In the genomic region with DNA sequence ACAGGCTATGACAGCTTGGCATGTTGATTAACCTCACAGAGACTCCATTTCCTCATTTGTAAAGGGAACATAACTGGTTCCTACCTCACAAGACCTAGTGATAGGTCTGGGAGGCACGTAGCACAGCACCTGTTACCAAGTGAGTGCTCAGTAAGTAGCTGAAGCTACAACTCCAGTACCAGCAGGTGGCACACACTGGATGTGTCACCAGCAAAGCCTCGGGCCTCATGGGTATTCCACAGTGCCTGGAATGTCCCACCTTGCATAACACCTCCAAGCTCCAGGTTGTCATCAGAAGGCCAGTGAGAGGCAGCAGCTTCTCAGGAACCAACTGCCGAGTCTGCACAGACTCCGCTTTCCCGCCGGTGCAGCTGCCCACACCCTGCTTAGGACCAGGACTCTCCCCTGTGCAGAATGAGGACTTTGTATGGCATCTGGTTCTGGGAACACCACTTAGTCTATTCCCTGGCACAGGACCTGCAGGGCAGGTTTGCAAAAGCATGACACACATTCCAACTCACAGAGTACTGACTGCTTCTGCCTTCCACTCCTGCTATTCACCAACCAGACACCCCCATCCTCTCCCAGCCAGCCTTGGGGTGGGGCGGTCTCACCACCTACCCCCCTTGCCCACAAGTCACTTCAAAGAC, we compare ENCODE assay signal across 9 cellular contexts. TPM values are rescaled to one million over a fixed set of nuclear protein-coding genes. Genes with fewer than 3 reads are reported as not detected.
DNase-seq lines count a peak whose midpoint lies in the region; ATAC-seq and TF ChIP-seq lines count a peak whose summit lies in the region.
"Had no signal": no experiment of that assay in that cellular context is flagged by ENCODE, and none has a peak within 500 bp of the region (broad histone marks: within the 10 kb centered on the region; RNA-seq: fewer than 3 reads in every experiment).

No MANE protein-coding gene starts in this region.

- H3K36me3 ChIP-seq in BE2C = no peaks in the 10 kb centered on the region

- peaks cover 6 to 26% (median 13%) of the 10 kb centered on the region in 3 donors for H3K27me3 Mint-ChIP-seq in immature natural killer cell (ENCODE audit: low read depth in 3 of 3)
- H3K27me3 Mint-ChIP-seq in glutamatergic neuron (ENCODE audit: unreplicated experiment) = peaks cover 16% of the 10 kb centered on the region

- no peaks in the 10 kb centered on the region for H3K9me3 Mint-ChIP-seq in immature natural killer cell
- H3K9me3 Mint-ChIP-seq in glutamatergic neuron (ENCODE audit: unreplicated experiment) = no peaks in the 10 kb centered on the region
- H3K9me3 Mint-ChIP-seq: T-cell had no signal

- TF ChIP-seq CTCF in BE2C (IDR thresholded peaks at IDR 0.05; ENCODE audit: low read depth, low read length) (peak; percentile 29; the same call in 1 of the 2 replicates), GM13976 (IDR thresholded peaks at IDR 0.05; ENCODE audit: borderline replicate concordance, control extremely low read depth, extremely low read depth, insufficient read depth, missing control alignments) (peak; percentile 23), glutamatergic neuron (IDR thresholded peaks at IDR 0.05; ENCODE audit: partially characterized antibody, unreplicated experiment) (no peak)

- no peaks in the 10 kb centered on the region for H3K4me1 ChIP-seq in BE2C

- H3K4me1 Mint-ChIP-seq in immature natural killer cell = peaks cover 31 to 54% of the 10 kb centered on the region in 2 donors
- no peaks in the 10 kb centered on the region for H3K4me1 Mint-ChIP-seq in glutamatergic neuron (ENCODE audit: low read depth, unreplicated experiment)

- H3K27ac Mint-ChIP-seq in immature natural killer cell = no peak overlapping the region
- no peak overlapping the region for H3K27ac Mint-ChIP-seq in glutamatergic neuron (ENCODE audit: unreplicated experiment)
- H3K27ac Mint-ChIP-seq: T-cell had no signal

- DNase-seq in BE2C = no peak
- no peak for DNase-seq in GM13976 (ENCODE audit: low spot score)
- DNase-seq in RPMI8226 = peak; percentile 64
- DNase-seq in immature natural killer cell = peak; percentile 11 to 34 (median 27)
- DNase-seq in glutamatergic neuron = no peak
- DNase-seq in stimulated activated CD4-positive, alpha-beta T cell treated with anti-CD3 and anti-CD28 coated beads, Interleukin-4, amount 100 ng/mL, for 24 hours = no peak

- peaks cover 31% of the 10 kb centered on the region for H3K27me3 ChIP-seq in BE2C

- H3K9me3 ChIP-seq in BE2C = no peaks in the 10 kb centered on the region; the same call in 1 of the 2 replicates

- H3K36me3 Mint-ChIP-seq in immature natural killer cell (no peaks in the 10 kb centered on the region), glutamatergic neuron (ENCODE audit: unreplicated experiment) (no peaks in the 10 kb centered on the region)
- H3K36me3 Mint-ChIP-seq: T-cell had no signal

- H3K4me3 Mint-ChIP-seq in immature natural killer cell (peak overlapping the region in 3 of 5 donors; percentile 20 to 35 (median 23)), glutamatergic neuron (ENCODE audit: unreplicated experiment) (no peak overlapping the region)

- ATAC-seq in HG03521 (IDR thresholded peaks at IDR 0.05; ENCODE audit: unreplicated experiment) (no peak), HG02970 (IDR thresholded peaks at IDR 0.05; ENCODE audit: low FRiP score, unreplicated experiment) (no peak)
- ATAC-seq: T-cell had no signal

- H3K4me3 ChIP-seq in BE2C (ENCODE audit: low read depth, low read length) = no peak overlapping the region

- in situ Hi-C loops in GM13976 (cut with MboI; ENCODE audit: low sequenced_read_pairs, unreplicated experiment) = no loop called here

RNA-seq across cellular contexts. Expression of gene VDR, which starts 4.2 kb away (rescaled TPM):
- polyA plus RNA-seq in BE2C (2012; ENCODE audit: insufficient read depth, insufficient read length, low read depth) = 0.09 TPM
- polyA plus RNA-seq in immature natural killer cell = under 1 TPM in 1 of 3 donors, not detected in 2; 0.04 TPM
- not detected for total RNA-seq in glutamatergic neuron (ENCODE audit: unreplicated experiment)

Comparison
In these comparisons a context has a peak if more than half of its experiments do, and no peak if none do; other contexts are left out.
1. DNase-seq: peak in RPMI8226 (single experiment) and immature natural killer cell (3 of 3); none in BE2C (single experiment), GM13976 (single experiment), glutamatergic neuron (single experiment) and stimulated activated CD4-positive, alpha-beta T cell treated with anti-CD3 and anti-CD28 coated beads, Interleukin-4, amount 100 ng/mL, for 24 hours (single experiment).